Comparison of ENCODE assay signal across 24 cellular contexts in genomic region chr17:80000136-80000535, GRCh38.
"Had no signal": no experiment of that assay in that cellular context is flagged by ENCODE, and none has a peak within 500 bp of the region (broad histone marks: within the 10 kb centered on the region; RNA-seq: fewer than 3 reads in every experiment).

No MANE protein-coding gene starts in this region.

- H3K4me3 ChIP-seq: gastrocnemius medialis, hepatocyte, left lung, pancreas, right lobe of liver, smooth muscle cell, thyroid gland had no signal

- ATAC-seq: effector memory CD8-positive, alpha-beta T cell; gastrocnemius medialis; left lung; natural killer cell; pancreas; right lobe of liver; stimulated activated naive CD8-positive, alpha-beta T cell treated with anti-CD3 and anti-CD28 coated beads, Interleukin-15, amount 100 ng/mL, for 72 hours had no signal

- H3K27me3 Mint-ChIP-seq: effector memory CD8-positive, alpha-beta T cell; stimulated activated naive CD8-positive, alpha-beta T cell treated with anti-CD3 and anti-CD28 coated beads, Interleukin-15, amount 100 ng/mL, for 72 hours had no signal

- H3K36me3 ChIP-seq: gastrocnemius medialis, pancreas, right lobe of liver, thyroid gland had no signal

- H3K27ac Mint-ChIP-seq: natural killer cell; stimulated activated naive CD8-positive, alpha-beta T cell treated with anti-CD3 and anti-CD28 coated beads, Interleukin-15, amount 100 ng/mL, for 72 hours had no signal

- H3K4me1 ChIP-seq: gastrocnemius medialis, pancreas, right lobe of liver, thyroid gland had no signal

- H3K27me3 ChIP-seq: gastrocnemius medialis, heart left ventricle, hepatocyte, left lung, pancreas, right lobe of liver, thyroid gland had no signal

- H3K4me3 Mint-ChIP-seq: effector memory CD8-positive, alpha-beta T cell; stimulated activated naive CD8-positive, alpha-beta T cell treated with anti-CD3 and anti-CD28 coated beads, Interleukin-15, amount 100 ng/mL, for 72 hours had no signal

- H3K36me3 Mint-ChIP-seq: natural killer cell had no signal

- DNase-seq: cerebellar nuclear complex; cortex of kidney; effector memory CD8-positive, alpha-beta T cell; gastrocnemius medialis; left cardiac atrium; mesendoderm; midbrain; natural killer cell; occipital lobe; retina; stimulated activated CD4-positive, alpha-beta T cell treated with anti-CD3 and anti-CD28 coated beads, Interleukin-12 subunit alpha, Interleukin-12 subunit beta, amount 100 ng/mL, for 4 hours; stimulated activated CD4-positive, alpha-beta T cell treated with anti-CD3 and anti-CD28 coated beads, Interleukin-1b, Interleukin-23, amount 100 ng/mL, for 48 hours; stimulated activated CD4-positive, alpha-beta T cell treated with anti-CD3 and anti-CD28 coated beads, Interleukin-4, amount 100 ng/mL, for 1 hour; stimulated activated CD8-positive, alpha-beta memory T cell treated with anti-CD3 and anti-CD28 coated beads, Interleukin-4, amount 100 ng/mL, for 48 hours; stimulated activated naive CD4-positive, alpha-beta T cell; stimulated activated naive CD8-positive, alpha-beta T cell treated with anti-CD3 and anti-CD28 coated beads, Interleukin-15, amount 100 ng/mL, for 72 hours; thyroid gland; trophoblast cell had no signal

- H3K9me3 ChIP-seq: gastrocnemius medialis, heart left ventricle, left lung, pancreas, right lobe of liver, thyroid gland had no signal

- H3K9me3 Mint-ChIP-seq: effector memory CD8-positive, alpha-beta T cell; natural killer cell had no signal

- H3K27ac ChIP-seq: gastrocnemius medialis, hepatocyte, left lung, pancreas, right lobe of liver, thyroid gland had no signal
